ENCODE assay signal across 10 cellular contexts in genomic region chr2:210363261-210363660, GRCh38. TPM values are rescaled to one million over a fixed set of nuclear protein-coding genes. Genes with fewer than 3 reads are reported as not detected.
DNase-seq lines count a peak whose midpoint lies in the region; ATAC-seq and TF ChIP-seq lines count a peak whose summit lies in the region.
"Had no signal": no experiment of that assay in that cellular context is flagged by ENCODE, and none has a peak within 500 bp of the region (broad histone marks: within the 10 kb centered on the region; RNA-seq: fewer than 3 reads in every experiment).

No MANE protein-coding gene starts in this region.

- H3K4me1 Mint-ChIP-seq in activated T-helper 17 cell treated with anti-CD3 and anti-CD28 coated beads, Interleukin-2, amount 50 U/mL, for 72 hours = no peaks in the 10 kb centered on the region

- DNase-seq in GM06990 (ENCODE audit: extremely low read depth, insufficient read length) (no peak), NCI-H146 (lab: John Stamatoyannopoulos, UW) (peak; percentile 69), islet precursor cell (peak; percentile 63), mucosa of gallbladder (ENCODE audit: low spot score) (no peak), SKM-1 (lab: John Stamatoyannopoulos, UW; ENCODE audit: unreplicated experiment) (no peak)
- DNase-seq: activated CD4-positive, alpha-beta T cell treated with anti-CD3 and anti-CD28 coated beads for 1 hour; foreskin melanocyte had no signal

- H3K27me3 Mint-ChIP-seq in activated T-helper 17 cell treated with anti-CD3 and anti-CD28 coated beads, Interleukin-2, amount 50 U/mL, for 72 hours = peaks cover 4% of the 10 kb centered on the region

- no peaks in the 10 kb centered on the region for H3K36me3 Mint-ChIP-seq in activated T-helper 17 cell treated with anti-CD3 and anti-CD28 coated beads, Interleukin-2, amount 50 U/mL, for 72 hours (ENCODE audit: low read depth)

- no peak overlapping the region for H3K4me3 ChIP-seq in GM06990 (replicated peaks; ENCODE audit: low read depth, low read length)

- no peaks in the 10 kb centered on the region for H3K27me3 ChIP-seq in GM06990 (replicated peaks; ENCODE audit: control insufficient read depth, insufficient read depth, low read length)

- ATAC-seq in GM21529 (IDR thresholded peaks at IDR 0.05; ENCODE audit: unreplicated experiment) (peak; percentile 52), GM21367 (IDR thresholded peaks at IDR 0.05; ENCODE audit: unreplicated experiment) (no peak)
- no peak for ATAC-seq in activated T-helper 17 cell treated with anti-CD3 and anti-CD28 coated beads, Interleukin-2, amount 50 U/mL, for 72 hours (replicated peaks)

- peak; percentile 32 for TF ChIP-seq CTCF in GM06990 (IDR thresholded peaks at IDR 0.05; ENCODE audit: insufficient read depth, low read length, poor library complexity, severe bottlenecking)

- H3K27ac Mint-ChIP-seq in activated T-helper 17 cell treated with anti-CD3 and anti-CD28 coated beads, Interleukin-2, amount 50 U/mL, for 72 hours = no peak overlapping the region

- no peaks in the 10 kb centered on the region for H3K9me3 Mint-ChIP-seq in activated T-helper 17 cell treated with anti-CD3 and anti-CD28 coated beads, Interleukin-2, amount 50 U/mL, for 72 hours

- no peak overlapping the region for H3K4me3 Mint-ChIP-seq in activated T-helper 17 cell treated with anti-CD3 and anti-CD28 coated beads, Interleukin-2, amount 50 U/mL, for 72 hours

- H3K36me3 ChIP-seq in GM06990 (ENCODE audit: control insufficient read depth, insufficient read depth, low read length) = no peaks in the 10 kb centered on the region

RNA-seq across cellular contexts. Expression of gene MYL1, which starts 48.3 kb away (rescaled TPM):
- total RNA-seq in mucosa of gallbladder = not detected
- not detected for total RNA-seq in activated T-helper 17 cell treated with anti-CD3 and anti-CD28 coated beads, Interleukin-2, amount 50 U/mL, for 72 hours

Comparison
In these comparisons a context has a peak if more than half of its experiments do, and no peak if none do; other contexts are left out.
1. DNase-seq: peak in NCI-H146 (single experiment) and islet precursor cell (single experiment); none in GM06990 (single experiment), mucosa of gallbladder (single experiment) and SKM-1 (single experiment).